ENCODE assay signal across 1 cellular context in the genomic region with DNA sequence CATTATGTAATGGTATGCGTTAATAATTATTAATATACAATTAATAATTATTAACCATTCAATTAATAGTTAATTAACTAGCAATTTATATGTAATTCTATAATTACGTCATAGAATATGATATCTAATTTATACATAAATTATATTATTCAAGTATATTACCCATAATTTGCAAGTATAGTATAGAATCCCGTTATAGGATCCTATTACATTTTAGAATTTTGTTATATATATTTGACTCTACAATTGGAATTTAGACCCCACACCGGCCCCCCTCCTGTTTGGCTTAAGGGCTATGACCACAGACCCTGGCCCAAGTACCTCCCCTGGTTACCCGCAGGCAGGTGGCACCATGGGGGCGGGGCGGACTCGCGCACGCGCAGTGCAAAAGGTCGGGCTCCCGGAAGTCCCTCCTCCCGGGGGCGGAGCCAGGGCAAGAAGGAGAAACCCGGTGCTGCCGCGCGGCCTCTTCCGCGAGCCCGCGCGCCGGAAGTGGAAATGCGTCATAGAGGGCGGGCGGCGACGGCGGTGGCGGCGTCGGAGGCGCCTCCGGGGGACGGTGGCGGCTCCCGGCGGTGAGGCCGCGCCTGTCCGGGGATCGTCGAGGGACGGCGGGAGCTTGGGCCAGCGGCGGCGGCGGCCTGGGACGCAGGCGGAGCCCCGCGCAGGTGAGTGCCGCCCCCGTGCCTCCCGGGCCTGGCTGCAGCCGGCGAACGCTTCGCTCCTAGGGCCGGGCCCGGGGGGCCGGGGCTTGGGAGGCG.
TF ChIP-seq lines count a peak whose summit lies in the region.

Gene AKAP17A (plus strand): TSS at position 503 of the 761 bp plus-strand sequence. CDS start 1,859 bp downstream, outside the sequence.

TF ChIP-seq in HepG2, 621 proteins besides CTCF, POLR2A, EP300 and RAD21 (continued from another document):
- TF ChIP-seq ZBTB43 (CRISPR knock-in tag; conservative IDR thresholded peaks at IDR 0.05), result no peak
- no peak for TF ChIP-seq SYNCRIP (IDR thresholded peaks at IDR 0.05; ENCODE audit: insufficient read depth, low read depth, low read length)
- no peak for TF ChIP-seq WIZ (CRISPR knock-in tag; IDR thresholded peaks at IDR 0.05)
- peak; percentile 69 for TF ChIP-seq ERF (CRISPR knock-in tag; IDR thresholded peaks at IDR 0.05)
- TF ChIP-seq, protein P1, sequence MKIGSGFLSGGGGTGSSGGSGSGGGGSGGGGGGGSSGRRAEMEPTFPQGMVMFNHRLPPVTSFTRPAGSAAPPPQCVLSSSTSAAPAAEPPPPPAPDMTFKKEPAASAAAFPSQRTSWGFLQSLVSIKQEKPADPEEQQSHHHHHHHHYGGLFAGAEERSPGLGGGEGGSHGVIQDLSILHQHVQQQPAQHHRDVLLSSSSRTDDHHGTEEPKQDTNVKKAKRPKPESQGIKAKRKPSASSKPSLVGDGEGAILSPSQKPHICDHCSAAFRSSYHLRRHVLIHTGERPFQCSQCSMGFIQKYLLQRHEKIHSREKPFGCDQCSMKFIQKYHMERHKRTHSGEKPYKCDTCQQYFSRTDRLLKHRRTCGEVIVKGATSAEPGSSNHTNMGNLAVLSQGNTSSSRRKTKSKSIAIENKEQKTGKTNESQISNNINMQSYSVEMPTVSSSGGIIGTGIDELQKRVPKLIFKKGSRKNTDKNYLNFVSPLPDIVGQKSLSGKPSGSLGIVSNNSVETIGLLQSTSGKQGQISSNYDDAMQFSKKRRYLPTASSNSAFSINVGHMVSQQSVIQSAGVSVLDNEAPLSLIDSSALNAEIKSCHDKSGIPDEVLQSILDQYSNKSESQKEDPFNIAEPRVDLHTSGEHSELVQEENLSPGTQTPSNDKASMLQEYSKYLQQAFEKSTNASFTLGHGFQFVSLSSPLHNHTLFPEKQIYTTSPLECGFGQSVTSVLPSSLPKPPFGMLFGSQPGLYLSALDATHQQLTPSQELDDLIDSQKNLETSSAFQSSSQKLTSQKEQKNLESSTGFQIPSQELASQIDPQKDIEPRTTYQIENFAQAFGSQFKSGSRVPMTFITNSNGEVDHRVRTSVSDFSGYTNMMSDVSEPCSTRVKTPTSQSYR (CRISPR knock-in tag; IDR thresholded peaks at IDR 0.05; ENCODE audit: borderline replicate concordance), result peak; percentile 71; the same call in 1 of the 2 replicates
- TF ChIP-seq POLR2AphosphoS5 (IDR thresholded peaks at IDR 0.05; ENCODE audit: low read depth, low read length), result peak; percentile 58; the same call in 1 of the 2 replicates
- TF ChIP-seq TCF7 (IDR thresholded peaks at IDR 0.05; ENCODE audit: low read depth), result no peak
- TF ChIP-seq TFDP2 (CRISPR knock-in tag; IDR thresholded peaks at IDR 0.05), result peak; percentile 61; the same call in 1 of the 2 replicates
- 0 out of 2 replicates have a peak, but pooled peaks have one; percentile 25 for TF ChIP-seq ARNTL (CRISPR knock-in tag; IDR thresholded peaks at IDR 0.05)
- no peak for TF ChIP-seq MBNL3 (CRISPR knock-in tag; conservative IDR thresholded peaks at IDR 0.05)
- TF ChIP-seq ZNF124 (CRISPR knock-in tag; IDR thresholded peaks at IDR 0.05), result no peak
- TF ChIP-seq, protein P2, sequence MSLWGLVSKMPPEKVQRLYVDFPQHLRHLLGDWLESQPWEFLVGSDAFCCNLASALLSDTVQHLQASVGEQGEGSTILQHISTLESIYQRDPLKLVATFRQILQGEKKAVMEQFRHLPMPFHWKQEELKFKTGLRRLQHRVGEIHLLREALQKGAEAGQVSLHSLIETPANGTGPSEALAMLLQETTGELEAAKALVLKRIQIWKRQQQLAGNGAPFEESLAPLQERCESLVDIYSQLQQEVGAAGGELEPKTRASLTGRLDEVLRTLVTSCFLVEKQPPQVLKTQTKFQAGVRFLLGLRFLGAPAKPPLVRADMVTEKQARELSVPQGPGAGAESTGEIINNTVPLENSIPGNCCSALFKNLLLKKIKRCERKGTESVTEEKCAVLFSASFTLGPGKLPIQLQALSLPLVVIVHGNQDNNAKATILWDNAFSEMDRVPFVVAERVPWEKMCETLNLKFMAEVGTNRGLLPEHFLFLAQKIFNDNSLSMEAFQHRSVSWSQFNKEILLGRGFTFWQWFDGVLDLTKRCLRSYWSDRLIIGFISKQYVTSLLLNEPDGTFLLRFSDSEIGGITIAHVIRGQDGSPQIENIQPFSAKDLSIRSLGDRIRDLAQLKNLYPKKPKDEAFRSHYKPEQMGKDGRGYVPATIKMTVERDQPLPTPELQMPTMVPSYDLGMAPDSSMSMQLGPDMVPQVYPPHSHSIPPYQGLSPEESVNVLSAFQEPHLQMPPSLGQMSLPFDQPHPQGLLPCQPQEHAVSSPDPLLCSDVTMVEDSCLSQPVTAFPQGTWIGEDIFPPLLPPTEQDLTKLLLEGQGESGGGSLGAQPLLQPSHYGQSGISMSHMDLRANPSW (CRISPR knock-in tag; IDR thresholded peaks at IDR 0.05; ENCODE audit: borderline replicate concordance), result no peak
- TF ChIP-seq ZSCAN9 (CRISPR knock-in tag; IDR thresholded peaks at IDR 0.05; ENCODE audit: borderline replicate concordance), result 0 out of 2 replicates have a peak, but pooled peaks have one; percentile 18
- TF ChIP-seq RBFOX2 (IDR thresholded peaks at IDR 0.05; ENCODE audit: low read depth, low read length), result peak; percentile 88
- TF ChIP-seq PITX1 (CRISPR knock-in tag; IDR thresholded peaks at IDR 0.05), result no peak
- no peak for TF ChIP-seq TCF12 (IDR thresholded peaks at IDR 0.05)
- no peak for TF ChIP-seq TCF12 (CRISPR knock-in tag; IDR thresholded peaks at IDR 0.05)
- TF ChIP-seq, protein P3, sequence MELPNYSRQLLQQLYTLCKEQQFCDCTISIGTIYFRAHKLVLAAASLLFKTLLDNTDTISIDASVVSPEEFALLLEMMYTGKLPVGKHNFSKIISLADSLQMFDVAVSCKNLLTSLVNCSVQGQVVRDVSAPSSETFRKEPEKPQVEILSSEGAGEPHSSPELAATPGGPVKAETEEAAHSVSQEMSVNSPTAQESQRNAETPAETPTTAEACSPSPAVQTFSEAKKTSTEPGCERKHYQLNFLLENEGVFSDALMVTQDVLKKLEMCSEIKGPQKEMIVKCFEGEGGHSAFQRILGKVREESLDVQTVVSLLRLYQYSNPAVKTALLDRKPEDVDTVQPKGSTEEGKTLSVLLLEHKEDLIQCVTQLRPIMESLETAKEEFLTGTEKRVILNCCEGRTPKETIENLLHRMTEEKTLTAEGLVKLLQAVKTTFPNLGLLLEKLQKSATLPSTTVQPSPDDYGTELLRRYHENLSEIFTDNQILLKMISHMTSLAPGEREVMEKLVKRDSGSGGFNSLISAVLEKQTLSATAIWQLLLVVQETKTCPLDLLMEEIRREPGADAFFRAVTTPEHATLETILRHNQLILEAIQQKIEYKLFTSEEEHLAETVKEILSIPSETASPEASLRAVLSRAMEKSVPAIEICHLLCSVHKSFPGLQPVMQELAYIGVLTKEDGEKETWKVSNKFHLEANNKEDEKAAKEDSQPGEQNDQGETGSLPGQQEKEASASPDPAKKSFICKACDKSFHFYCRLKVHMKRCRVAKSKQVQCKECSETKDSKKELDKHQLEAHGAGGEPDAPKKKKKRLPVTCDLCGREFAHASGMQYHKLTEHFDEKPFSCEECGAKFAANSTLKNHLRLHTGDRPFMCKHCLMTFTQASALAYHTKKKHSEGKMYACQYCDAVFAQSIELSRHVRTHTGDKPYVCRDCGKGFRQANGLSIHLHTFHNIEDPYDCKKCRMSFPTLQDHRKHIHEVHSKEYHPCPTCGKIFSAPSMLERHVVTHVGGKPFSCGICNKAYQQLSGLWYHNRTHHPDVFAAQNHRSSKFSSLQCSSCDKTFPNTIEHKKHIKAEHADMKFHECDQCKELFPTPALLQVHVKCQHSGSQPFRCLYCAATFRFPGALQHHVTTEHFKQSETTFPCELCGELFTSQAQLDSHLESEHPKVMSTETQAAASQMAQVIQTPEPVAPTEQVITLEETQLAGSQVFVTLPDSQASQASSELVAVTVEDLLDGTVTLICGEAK (IDR thresholded peaks at IDR 0.05), result peak; percentile 70
- TF ChIP-seq, protein P3 (CRISPR knock-in tag; IDR thresholded peaks at IDR 0.05), result no peak
- TF ChIP-seq GABPB1 (CRISPR knock-in tag; IDR thresholded peaks at IDR 0.05), result peak; percentile 95
- TF ChIP-seq NFIC (IDR thresholded peaks at IDR 0.05; ENCODE audit: low read length), result no peak
- TF ChIP-seq HOXA3 (CRISPR knock-in tag; IDR thresholded peaks at IDR 0.05), result peak; percentile 79; the same call in 1 of the 2 replicates
- TF ChIP-seq POLR2G (IDR thresholded peaks at IDR 0.05; ENCODE audit: low read depth, low read length), result peak; percentile 88
- no peak for TF ChIP-seq ZNF781 (CRISPR knock-in tag; IDR thresholded peaks at IDR 0.05; ENCODE audit: borderline replicate concordance, not compliant biosample characterization)
- no peak for TF ChIP-seq ZSCAN25 (CRISPR knock-in tag; IDR thresholded peaks at IDR 0.05)
- no peak for TF ChIP-seq CEBPG (CRISPR knock-in tag; IDR thresholded peaks at IDR 0.05)
- TF ChIP-seq ZSCAN20 (CRISPR knock-in tag; IDR thresholded peaks at IDR 0.05; ENCODE audit: borderline replicate concordance), result no peak; the same call in 1 of the 2 replicates
- TF ChIP-seq TCF7L2 (IDR thresholded peaks at IDR 0.05; ENCODE audit: low read depth, low read length), result no peak
- TF ChIP-seq PHF20 (CRISPR knock-in tag; IDR thresholded peaks at IDR 0.05), result peak; percentile 85
- TF ChIP-seq, protein P4, sequence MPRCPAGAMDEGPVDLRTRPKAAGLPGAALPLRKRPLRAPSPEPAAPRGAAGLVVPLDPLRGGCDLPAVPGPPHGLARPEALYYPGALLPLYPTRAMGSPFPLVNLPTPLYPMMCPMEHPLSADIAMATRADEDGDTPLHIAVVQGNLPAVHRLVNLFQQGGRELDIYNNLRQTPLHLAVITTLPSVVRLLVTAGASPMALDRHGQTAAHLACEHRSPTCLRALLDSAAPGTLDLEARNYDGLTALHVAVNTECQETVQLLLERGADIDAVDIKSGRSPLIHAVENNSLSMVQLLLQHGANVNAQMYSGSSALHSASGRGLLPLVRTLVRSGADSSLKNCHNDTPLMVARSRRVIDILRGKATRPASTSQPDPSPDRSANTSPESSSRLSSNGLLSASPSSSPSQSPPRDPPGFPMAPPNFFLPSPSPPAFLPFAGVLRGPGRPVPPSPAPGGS (CRISPR knock-in tag; IDR thresholded peaks at IDR 0.05), result no peak
